ENCODE assay signal across 1 cellular context in genomic region chr15:41950127-41950483, GRCh38.
TF ChIP-seq lines count a peak whose summit lies in the region.

No MANE protein-coding gene starts in this region.

TF ChIP-seq in WTC11, 78 proteins besides CTCF, POLR2A, EP300 and RAD21 (continued from another document):
- TF ChIP-seq HMGXB4 (CRISPR knock-in tag; IDR thresholded peaks at IDR 0.05) (no peak), ZMAT4 (CRISPR knock-in tag; IDR thresholded peaks at IDR 0.05) (no peak), ETV6 (CRISPR knock-in tag; IDR thresholded peaks at IDR 0.05) (no peak), CDX4 (CRISPR knock-in tag; IDR thresholded peaks at IDR 0.05; ENCODE audit: borderline replicate concordance) (no peak), STAT6 (CRISPR knock-in tag; conservative IDR thresholded peaks at IDR 0.05; ENCODE audit: low read depth) (no peak), CREM (CRISPR knock-in tag; IDR thresholded peaks at IDR 0.05) (no peak), FOXP4 (CRISPR knock-in tag; IDR thresholded peaks at IDR 0.05) (no peak), HMGA2 (CRISPR knock-in tag; IDR thresholded peaks at IDR 0.05) (no peak), MAX (CRISPR knock-in tag; IDR thresholded peaks at IDR 0.05) (no peak), RORB (CRISPR knock-in tag; IDR thresholded peaks at IDR 0.05) (no peak), AR (CRISPR knock-in tag; IDR thresholded peaks at IDR 0.05) (no peak), NFATC4 (CRISPR knock-in tag; IDR thresholded peaks at IDR 0.05) (no peak)
